Comparison of ENCODE assay signal across 2 cellular contexts in genomic region chr11:1347411-1347999, GRCh38. TPM values are rescaled to one million over a fixed set of nuclear protein-coding genes. Genes with fewer than 3 reads are reported as not detected.
"Had no signal": no experiment of that assay in that cellular context is flagged by ENCODE, and none has a peak within 500 bp of the region (broad histone marks: within the 10 kb centered on the region; RNA-seq: fewer than 3 reads in every experiment).

No MANE protein-coding gene starts in this region.

RNA-seq across cellular contexts. Expression of gene BRSK2, which starts 42.2 kb away (rescaled TPM):
- total RNA-seq: RPMI7951, SJCRH30 had no signal
